Comparison of ENCODE assay signal across 16 cellular contexts in the genomic region with DNA sequence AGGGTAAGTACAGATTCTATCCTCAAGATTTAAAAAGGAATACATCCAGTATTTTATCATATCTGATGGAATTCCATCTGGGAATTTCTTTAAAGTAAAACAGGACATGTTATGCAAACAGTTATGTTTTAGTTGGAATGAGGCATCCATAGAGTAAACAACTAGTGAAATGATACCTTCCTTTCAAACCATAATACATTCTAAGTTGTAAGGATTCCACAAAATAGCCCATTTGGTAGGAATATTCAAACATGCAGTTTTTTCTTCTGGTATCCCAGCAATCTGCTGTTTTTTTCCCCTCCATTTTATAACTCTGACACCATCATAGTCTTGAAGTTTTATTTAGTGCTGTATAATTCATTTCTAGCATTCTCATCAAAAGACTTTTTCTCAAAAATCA.
DNase-seq lines count a peak whose midpoint lies in the region; ATAC-seq and TF ChIP-seq lines count a peak whose summit lies in the region.
"Had no signal": no experiment of that assay in that cellular context is flagged by ENCODE, and none has a peak within 500 bp of the region (broad histone marks: within the 10 kb centered on the region; RNA-seq: fewer than 3 reads in every experiment).

No MANE protein-coding gene starts in this region.

- H3K4me1 ChIP-seq in IMR-90 (ENCODE audit: control insufficient read depth, insufficient read depth, low read length) (no peaks in the 10 kb centered on the region), parathyroid adenoma (no peaks in the 10 kb centered on the region)
- H3K4me1 ChIP-seq: BLaER1 treated with 17β-estradiol and CSF1 and Interleukin-3, amounts not matched to agents 10 nM and 100 nM had no signal

- no peak overlapping the region for H3K9ac ChIP-seq in IMR-90 (ENCODE audit: low read depth, low read length)
- H3K9ac ChIP-seq in parathyroid adenoma: no peak overlapping the region
- H3K9ac ChIP-seq: BLaER1 treated with 17β-estradiol and CSF1 and Interleukin-3, amounts not matched to agents 10 nM and 100 nM had no signal

- intact Hi-C loops in IMR-90 (cut with micrococcal nuclease): no loop called here

- no peak overlapping the region for H2AK5ac ChIP-seq in IMR-90 (ENCODE audit: low read depth, low read length)

- TF ChIP-seq RAD21 in IMR-90 (IDR thresholded peaks at IDR 0.05; ENCODE audit: low read length): no peak

- peak; percentile 78 for ATAC-seq in IMR-90 (ENCODE audit: low read depth)
- ATAC-seq in HG02623 (IDR thresholded peaks at IDR 0.05; ENCODE audit: unreplicated experiment): no peak
- ATAC-seq: GM12878, HepG2, K562 had no signal

- H3K9me3 Mint-ChIP-seq in nephron: no peaks in the 10 kb centered on the region
- H3K9me3 Mint-ChIP-seq: CD4-positive, CD25-positive, alpha-beta regulatory T cell; H9 had no signal

- H3K18ac ChIP-seq in IMR-90 (ENCODE audit: low read depth, low read length): no peak overlapping the region

- H3K4me3 ChIP-seq in IMR-90 (ENCODE audit: insufficient read depth, low read depth, low read length) (no peak overlapping the region), parathyroid adenoma (ENCODE audit: low read depth, low read length) (no peak overlapping the region)
- H3K4me3 ChIP-seq: BLaER1 treated with 17β-estradiol and CSF1 and Interleukin-3, amounts not matched to agents 10 nM and 100 nM; GM12878; K562 had no signal

- no peak overlapping the region for H3K23ac ChIP-seq in IMR-90 (ENCODE audit: low read depth, low read length)

- H3K4me3 Mint-ChIP-seq in nephron: no peak overlapping the region
- H3K4me3 Mint-ChIP-seq: CD4-positive, CD25-positive, alpha-beta regulatory T cell; H9 had no signal

- no peaks in the 10 kb centered on the region for H3K79me2 ChIP-seq in parathyroid adenoma

- H3K9me3 ChIP-seq in IMR-90 (ENCODE audit: control insufficient read depth, insufficient read depth, low read length) (no peaks in the 10 kb centered on the region), parathyroid adenoma (ENCODE audit: control insufficient read depth, low read length) (no peaks in the 10 kb centered on the region)
- H3K9me3 ChIP-seq: BLaER1 treated with 17β-estradiol and CSF1 and Interleukin-3, amounts not matched to agents 10 nM and 100 nM had no signal

- DNase-seq in IMR-90: peak; percentile 48
- DNase-seq in fibroblast of gingiva (ENCODE audit: low read depth): peak; percentile 3
- DNase-seq in ecto neural progenitor cell (ENCODE audit: low spot score): no peak
- DNase-seq in HuH-7.5 (ENCODE audit: low spot score): no peak
- DNase-seq: ACHN; CD4-positive, CD25-positive, alpha-beta regulatory T cell; DMS53; GOT3; H9 had no signal

- H4K5ac ChIP-seq in IMR-90 (ENCODE audit: low read depth, low read length): no peak overlapping the region

- in situ Hi-C loops in IMR-90 (cut with MboI; ENCODE audit: low sequenced_read_pairs): no loop called here

- no peaks in the 10 kb centered on the region for H3K27me3 ChIP-seq in IMR-90 (ENCODE audit: control insufficient read depth, insufficient read depth, low read length)
- H3K27me3 ChIP-seq in parathyroid adenoma (ENCODE audit: control insufficient read depth, insufficient read depth, low read length): no peaks in the 10 kb centered on the region
- H3K27me3 ChIP-seq: BLaER1 treated with 17β-estradiol and CSF1 and Interleukin-3, amounts not matched to agents 10 nM and 100 nM had no signal

- no peak overlapping the region for H3K14ac ChIP-seq in IMR-90 (replicated peaks; ENCODE audit: low read depth, low read length)

- H3K4me1 Mint-ChIP-seq in nephron: peaks cover 15% of the 10 kb centered on the region
- H3K4me1 Mint-ChIP-seq: CD4-positive, CD25-positive, alpha-beta regulatory T cell; H9 had no signal

- no peaks in the 10 kb centered on the region for H4K20me1 ChIP-seq in IMR-90 (ENCODE audit: insufficient read depth, low read length)
- H4K20me1 ChIP-seq: BLaER1 treated with 17β-estradiol and CSF1 and Interleukin-3, amounts not matched to agents 10 nM and 100 nM had no signal

- CTCF ChIA-PET in IMR-90 (lab: Yijun Ruan, JAX): no interaction called here

- no peak overlapping the region for H2AK9ac ChIP-seq in IMR-90 (replicated peaks; ENCODE audit: low read depth, low read length, poor library complexity)

- peak overlapping the region; percentile 26 for H2BK5ac ChIP-seq in IMR-90 (ENCODE audit: low read depth, low read length, poor library complexity, severe bottlenecking)

- POLR2A ChIA-PET in IMR-90 (lab: Charles Lee; ENCODE audit: unreplicated experiment): no interaction called here

- H3K27ac Mint-ChIP-seq in nephron: peak overlapping the region in 2 of 3 experiments; percentile 51 to 67
- H3K27ac Mint-ChIP-seq: CD4-positive, CD25-positive, alpha-beta regulatory T cell had no signal

- H4K8ac ChIP-seq in IMR-90 (ENCODE audit: low read depth in 2 of 2, low read length in 2 of 2): no peak overlapping the region

- dilution Hi-C loops in IMR-90 (cut with HindIII; ENCODE audit: low sequenced_read_pairs, unreplicated experiment): no loop called here

- H3K27ac ChIP-seq in IMR-90 (ENCODE audit: insufficient read depth, low read length) (no peak overlapping the region), parathyroid adenoma (no peak overlapping the region)
- H3K27ac ChIP-seq: BLaER1 treated with 17β-estradiol and CSF1 and Interleukin-3, amounts not matched to agents 10 nM and 100 nM had no signal

- H2BK20ac ChIP-seq in IMR-90 (ENCODE audit: low read depth, low read length): no peak overlapping the region

- no peak overlapping the region for H2AFZ ChIP-seq in IMR-90 (replicated peaks; ENCODE audit: low read length, poor library complexity)
- peak overlapping the region; percentile 24 for H2AFZ ChIP-seq in parathyroid adenoma

- no peaks in the 10 kb centered on the region for H3K27me3 Mint-ChIP-seq in nephron (ENCODE audit: low read depth)
- H3K27me3 Mint-ChIP-seq: CD4-positive, CD25-positive, alpha-beta regulatory T cell had no signal

- H3K4me2 ChIP-seq in IMR-90 (ENCODE audit: low read depth, low read length) (0 out of 2 replicates have a peak overlapping the region, but pooled peaks have one; percentile 17), parathyroid adenoma (ENCODE audit: low read length) (no peak overlapping the region)
- H3K4me2 ChIP-seq: BLaER1 treated with 17β-estradiol and CSF1 and Interleukin-3, amounts not matched to agents 10 nM and 100 nM had no signal

- H3K56ac ChIP-seq in IMR-90 (ENCODE audit: extremely low read depth, insufficient read depth, low read length): no peak overlapping the region

- H4K91ac ChIP-seq in IMR-90 (ENCODE audit: insufficient read depth, low read depth, low read length): no peak overlapping the region

- H2BK120ac ChIP-seq in IMR-90 (ENCODE audit: low read depth, low read length): no peak overlapping the region

- H3K79me1 ChIP-seq in IMR-90 (ENCODE audit: low read depth in 1 of 2, low read length in 2 of 2): no peaks in the 10 kb centered on the region

- H3K4ac ChIP-seq in IMR-90 (ENCODE audit: low read depth, low read length): no peak overlapping the region

- TF ChIP-seq POLR2A in IMR-90 (IDR thresholded peaks at IDR 0.05; ENCODE audit: low read depth, low read length): no peak

- H3K36me3 ChIP-seq in IMR-90 (ENCODE audit: control insufficient read depth, insufficient read depth, low read length) (no peaks in the 10 kb centered on the region), parathyroid adenoma (ENCODE audit: control insufficient read depth, insufficient read depth, low read length) (no peaks in the 10 kb centered on the region)
- H3K36me3 ChIP-seq: BLaER1 treated with 17β-estradiol and CSF1 and Interleukin-3, amounts not matched to agents 10 nM and 100 nM had no signal

- BruUV-seq in IMR-90 (replicated peaks; lab: Mats Ljungman, UMichigan): no TSS peak

- H3K9me1 ChIP-seq in IMR-90 (ENCODE audit: insufficient read depth, low read length): no peaks in the 10 kb centered on the region

- H2BK15ac ChIP-seq in IMR-90 (ENCODE audit: low read depth, low read length): no peak overlapping the region

- no peaks in the 10 kb centered on the region for H3K36me3 Mint-ChIP-seq in nephron (ENCODE audit: low read depth)
- H3K36me3 Mint-ChIP-seq: CD4-positive, CD25-positive, alpha-beta regulatory T cell had no signal

- no peak for TF ChIP-seq CTCF in IMR-90 (conservative IDR thresholded peaks at IDR 0.05; ENCODE audit: low read depth, low read length)
- TF ChIP-seq CTCF in nephron (IDR thresholded peaks at IDR 0.05; ENCODE audit: unreplicated experiment in 3 of 3): no peak
- TF ChIP-seq CTCF in parathyroid adenoma (IDR thresholded peaks at IDR 0.05): no peak

TF ChIP-seq in IMR-90, 13 proteins besides CTCF, POLR2A, EP300 and RAD21 (continues in another document):
- TF ChIP-seq, protein P1, sequence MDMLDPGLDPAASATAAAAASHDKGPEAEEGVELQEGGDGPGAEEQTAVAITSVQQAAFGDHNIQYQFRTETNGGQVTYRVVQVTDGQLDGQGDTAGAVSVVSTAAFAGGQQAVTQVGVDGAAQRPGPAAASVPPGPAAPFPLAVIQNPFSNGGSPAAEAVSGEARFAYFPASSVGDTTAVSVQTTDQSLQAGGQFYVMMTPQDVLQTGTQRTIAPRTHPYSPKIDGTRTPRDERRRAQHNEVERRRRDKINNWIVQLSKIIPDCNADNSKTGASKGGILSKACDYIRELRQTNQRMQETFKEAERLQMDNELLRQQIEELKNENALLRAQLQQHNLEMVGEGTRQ (IDR thresholded peaks at IDR 0.05; ENCODE audit: low read depth, low read length): no peak
- TF ChIP-seq, protein P2, sequence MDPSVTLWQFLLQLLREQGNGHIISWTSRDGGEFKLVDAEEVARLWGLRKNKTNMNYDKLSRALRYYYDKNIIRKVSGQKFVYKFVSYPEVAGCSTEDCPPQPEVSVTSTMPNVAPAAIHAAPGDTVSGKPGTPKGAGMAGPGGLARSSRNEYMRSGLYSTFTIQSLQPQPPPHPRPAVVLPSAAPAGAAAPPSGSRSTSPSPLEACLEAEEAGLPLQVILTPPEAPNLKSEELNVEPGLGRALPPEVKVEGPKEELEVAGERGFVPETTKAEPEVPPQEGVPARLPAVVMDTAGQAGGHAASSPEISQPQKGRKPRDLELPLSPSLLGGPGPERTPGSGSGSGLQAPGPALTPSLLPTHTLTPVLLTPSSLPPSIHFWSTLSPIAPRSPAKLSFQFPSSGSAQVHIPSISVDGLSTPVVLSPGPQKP (IDR thresholded peaks at IDR 0.05; ENCODE audit: borderline replicate concordance, low read depth, low read length): no peak
- TF ChIP-seq CEBPB (IDR thresholded peaks at IDR 0.05; ENCODE audit: low read depth, low read length) (no peak), RFX5 (IDR thresholded peaks at IDR 0.05; ENCODE audit: low read depth, low read length) (no peak), BHLHE40 (IDR thresholded peaks at IDR 0.05; ENCODE audit: low read depth, low read length) (no peak), SMC3 (IDR thresholded peaks at IDR 0.05; ENCODE audit: low read depth, low read length) (no peak), MAFK (IDR thresholded peaks at IDR 0.05; ENCODE audit: low read depth, low read length) (no peak), CHD1 (IDR thresholded peaks at IDR 0.05; ENCODE audit: low read depth, low read length) (no peak), RCOR1 (IDR thresholded peaks at IDR 0.05; ENCODE audit: insufficient replicate concordance, low read length) (no peak), NFE2L2 (IDR thresholded peaks at IDR 0.05; ENCODE audit: low read depth, low read length) (no peak), MXI1 (IDR thresholded peaks at IDR 0.05; ENCODE audit: borderline replicate concordance, low read depth, low read length) (no peak), FOS (IDR thresholded peaks at IDR 0.05; ENCODE audit: low read depth, low read length) (no peak)

Comparison
In these comparisons a context has a peak if more than half of its experiments do, and no peak if none do; other contexts are left out.
1. DNase-seq: peak in IMR-90 (single experiment) and fibroblast of gingiva (single experiment); none in ecto neural progenitor cell (single experiment) and HuH-7.5 (single experiment).